Comparison of ENCODE assay signal across 21 cellular contexts in genomic region chr6:160051390-160051789, GRCh38.
DNase-seq lines count a peak whose midpoint lies in the region; ATAC-seq, FAIRE-seq and TF ChIP-seq lines count a peak whose summit lies in the region.
"Had no signal": no experiment of that assay in that cellular context is flagged by ENCODE, and none has a peak within 500 bp of the region (broad histone marks: within the 10 kb centered on the region; RNA-seq: fewer than 3 reads in every experiment).

No MANE protein-coding gene starts in this region.

- TF ChIP-seq POLR2A in H54 (IDR thresholded peaks at IDR 0.05; ENCODE audit: low read depth, low read length) (no peak), gastroesophageal sphincter (IDR thresholded peaks at IDR 0.05) (no peak)

- no peaks in the 10 kb centered on the region for H3K9me3 ChIP-seq in gastroesophageal sphincter
- H3K9me3 ChIP-seq: breast epithelium, MG63 had no signal

- no peak for TF ChIP-seq CTCF in gastroesophageal sphincter (IDR thresholded peaks at IDR 0.05)

- no peak for DNase-seq in activated naive CD4-positive, alpha-beta T cell treated with anti-CD3 and anti-CD28 coated beads, Interleukin-2, amount 50 U/mL, for 72 hours (ENCODE audit: low spot score in 2 of 2)
- DNase-seq in activated naive CD4-positive, alpha-beta T cell treated with anti-CD3 and anti-CD28 coated beads, Interleukin-2, amount 50 U/mL, for 16 hours = no peak
- peak; percentile 15 for DNase-seq in RPMI7951 (ENCODE audit: low read depth)
- no peak for DNase-seq in activated naive CD8-positive, alpha-beta T cell treated with anti-CD3 and anti-CD28 coated beads, Interleukin-2, amount 50 U/mL, for 24 hours
- no peak for DNase-seq in stimulated activated naive B cell treated with anti-CD40 and anti-IgM and Interleukin-4, amounts not matched to agents 10 μg/mL and 1 μg/mL and 100 μg/mL, for 72 hours
- DNase-seq in H54 (ENCODE audit: insufficient read length, low spot score) = no peak
- DNase-seq in SKM-1 (lab: John Stamatoyannopoulos, UW; ENCODE audit: unreplicated experiment) = no peak
- DNase-seq: activated naive CD4-positive, alpha-beta T cell; CD8-positive, alpha-beta T cell; DMS79; foreskin keratinocyte; MG63; NCI-H2029; trophoblast cell; WERI-Rb-1 had no signal

- no peaks in the 10 kb centered on the region for H3K27me3 ChIP-seq in gastroesophageal sphincter
- H3K27me3 ChIP-seq: breast epithelium, foreskin keratinocyte, MG63 had no signal

- no peaks in the 10 kb centered on the region for H3K27me3 Mint-ChIP-seq in activated naive CD8-positive, alpha-beta T cell treated with anti-CD3 and anti-CD28 coated beads, Interleukin-2, amount 50 U/mL, for 24 hours
- no peaks in the 10 kb centered on the region for H3K27me3 Mint-ChIP-seq in stimulated activated naive B cell treated with anti-CD40 and anti-IgM and Interleukin-4, amounts not matched to agents 10 μg/mL and 1 μg/mL and 100 μg/mL, for 72 hours
- H3K27me3 Mint-ChIP-seq: stimulated activated memory B cell treated with anti-CD40 and anti-IgM and Interleukin-4, amounts not matched to agents 10 μg/mL and 1 μg/mL and 100 μg/mL, for 72 hours had no signal

- peaks cover 21% of the 10 kb centered on the region for H3K4me1 Mint-ChIP-seq in activated naive CD8-positive, alpha-beta T cell treated with anti-CD3 and anti-CD28 coated beads, Interleukin-2, amount 50 U/mL, for 24 hours
- H3K4me1 Mint-ChIP-seq in stimulated activated naive B cell treated with anti-CD40 and anti-IgM and Interleukin-4, amounts not matched to agents 10 μg/mL and 1 μg/mL and 100 μg/mL, for 72 hours = peaks cover 0 to 13% of the 10 kb centered on the region in 2 donors
- H3K4me1 Mint-ChIP-seq: neural crest cell had no signal

- H3K9me3 Mint-ChIP-seq in activated naive CD4-positive, alpha-beta T cell treated with anti-CD3 and anti-CD28 coated beads, Interleukin-2, amount 50 U/mL, for 72 hours = no peaks in the 10 kb centered on the region
- H3K9me3 Mint-ChIP-seq in activated naive CD8-positive, alpha-beta T cell treated with anti-CD3 and anti-CD28 coated beads, Interleukin-2, amount 50 U/mL, for 24 hours = no peaks in the 10 kb centered on the region
- H3K9me3 Mint-ChIP-seq in stimulated activated naive B cell treated with anti-CD40 and anti-IgM and Interleukin-4, amounts not matched to agents 10 μg/mL and 1 μg/mL and 100 μg/mL, for 72 hours = peaks cover 0 to 7% of the 10 kb centered on the region in 2 donors
- H3K9me3 Mint-ChIP-seq: CD8-positive, alpha-beta T cell; neural crest cell had no signal

- FAIRE-seq in H54 (lab: Jason Lieb, UNC) = no peak
- FAIRE-seq: HTR-8/SVneo had no signal

- H3K36me3 ChIP-seq in gastroesophageal sphincter = peaks cover 0 to 100% of the 10 kb centered on the region in 2 donors

- peak in 1 of 2 donors; percentile 76 for ATAC-seq in activated naive CD4-positive, alpha-beta T cell treated with anti-CD3 and anti-CD28 coated beads, Interleukin-2, amount 50 U/mL, for 72 hours
- peak; percentile 64 for ATAC-seq in activated naive CD8-positive, alpha-beta T cell treated with anti-CD3 and anti-CD28 coated beads, Interleukin-2, amount 50 U/mL, for 24 hours
- no peak for ATAC-seq in stimulated activated naive B cell treated with anti-CD40 and anti-IgM and Interleukin-4, amounts not matched to agents 10 μg/mL and 1 μg/mL and 100 μg/mL, for 72 hours (replicated peaks)
- ATAC-seq in gastroesophageal sphincter = no peak
- ATAC-seq: CD8-positive, alpha-beta T cell; foreskin keratinocyte; stimulated activated memory B cell treated with anti-CD40 and anti-IgM and Interleukin-4, amounts not matched to agents 10 μg/mL and 1 μg/mL and 100 μg/mL, for 72 hours had no signal

- no peak overlapping the region for H3K4me3 ChIP-seq in gastroesophageal sphincter
- H3K4me3 ChIP-seq: breast epithelium, MG63 had no signal

- peak overlapping the region; percentile 19 to 65 for H3K27ac Mint-ChIP-seq in activated naive CD4-positive, alpha-beta T cell treated with anti-CD3 and anti-CD28 coated beads, Interleukin-2, amount 50 U/mL, for 72 hours
- peak overlapping the region; percentile 69 for H3K27ac Mint-ChIP-seq in activated naive CD8-positive, alpha-beta T cell treated with anti-CD3 and anti-CD28 coated beads, Interleukin-2, amount 50 U/mL, for 24 hours
- peak overlapping the region; percentile 39 for H3K27ac Mint-ChIP-seq in stimulated activated naive B cell treated with anti-CD40 and anti-IgM and Interleukin-4, amounts not matched to agents 10 μg/mL and 1 μg/mL and 100 μg/mL, for 72 hours
- H3K27ac Mint-ChIP-seq: CD8-positive, alpha-beta T cell; stimulated activated memory B cell treated with anti-CD40 and anti-IgM and Interleukin-4, amounts not matched to agents 10 μg/mL and 1 μg/mL and 100 μg/mL, for 72 hours had no signal

- 94 to 100% methylated on average over 2 of the region's 2 CpGs for WGBS in gastroesophageal sphincter (ENCODE audit: low coverage in 1 of 2), 2 donors

- H3K36me3 Mint-ChIP-seq in activated naive CD4-positive, alpha-beta T cell treated with anti-CD3 and anti-CD28 coated beads, Interleukin-2, amount 50 U/mL, for 72 hours = peaks cover 37 to 48% of the 10 kb centered on the region in 2 donors
- H3K36me3 Mint-ChIP-seq in activated naive CD8-positive, alpha-beta T cell treated with anti-CD3 and anti-CD28 coated beads, Interleukin-2, amount 50 U/mL, for 24 hours (ENCODE audit: low read depth) = peaks cover 85% of the 10 kb centered on the region
- H3K36me3 Mint-ChIP-seq in stimulated activated naive B cell treated with anti-CD40 and anti-IgM and Interleukin-4, amounts not matched to agents 10 μg/mL and 1 μg/mL and 100 μg/mL, for 72 hours = peaks cover 74 to 86% of the 10 kb centered on the region in 2 donors

- TF ChIP-seq EP300 in gastroesophageal sphincter (IDR thresholded peaks at IDR 0.05) = no peak

- no peak overlapping the region for H3K4me3 Mint-ChIP-seq in activated naive CD8-positive, alpha-beta T cell treated with anti-CD3 and anti-CD28 coated beads, Interleukin-2, amount 50 U/mL, for 24 hours
- H3K4me3 Mint-ChIP-seq in stimulated activated naive B cell treated with anti-CD40 and anti-IgM and Interleukin-4, amounts not matched to agents 10 μg/mL and 1 μg/mL and 100 μg/mL, for 72 hours = no peak overlapping the region
- H3K4me3 Mint-ChIP-seq: CD8-positive, alpha-beta T cell; neural crest cell; stimulated activated memory B cell treated with anti-CD40 and anti-IgM and Interleukin-4, amounts not matched to agents 10 μg/mL and 1 μg/mL and 100 μg/mL, for 72 hours had no signal

- H3K27ac ChIP-seq in gastroesophageal sphincter = no peak overlapping the region
- H3K27ac ChIP-seq: breast epithelium, epithelial cell of prostate, foreskin keratinocyte, WERI-Rb-1 had no signal

- no peaks in the 10 kb centered on the region for H3K4me1 ChIP-seq in gastroesophageal sphincter
- H3K4me1 ChIP-seq: breast epithelium, foreskin keratinocyte had no signal
